Comparison of ENCODE assay signal across 11 cellular contexts in genomic region chr1:223730471-223730870, GRCh38. TPM values are rescaled to one million over a fixed set of nuclear protein-coding genes. Genes with fewer than 3 reads are reported as not detected.
DNase-seq lines count a peak whose midpoint lies in the region; ATAC-seq lines count a peak whose summit lies in the region.
"Had no signal": no experiment of that assay in that cellular context is flagged by ENCODE, and none has a peak within 500 bp of the region (broad histone marks: within the 10 kb centered on the region; RNA-seq: fewer than 3 reads in every experiment).

No MANE protein-coding gene starts in this region.

- WGBS in aorta, 2 donors: 34 to 43% methylated on average over 3 of the region's 3 CpGs

- H3K27ac Mint-ChIP-seq in stimulated activated naive CD8-positive, alpha-beta T cell treated with anti-CD3 and anti-CD28 coated beads, Interleukin-15, amount 100 ng/mL, for 72 hours: peak overlapping the region; percentile 23 to 52
- H3K27ac Mint-ChIP-seq in naive thymus-derived CD4-positive, alpha-beta T cell: peak overlapping the region in 5 of 9 donors; percentile 24 to 75 (median 61)

- no peak overlapping the region for H3K4me3 ChIP-seq in naive thymus-derived CD4-positive, alpha-beta T cell (ENCODE audit: low read length)
- H3K4me3 ChIP-seq in aorta (ENCODE audit: low read length in 2 of 2): no peak overlapping the region

- no peaks in the 10 kb centered on the region for H3K9me3 ChIP-seq in naive thymus-derived CD4-positive, alpha-beta T cell (ENCODE audit: control insufficient read depth in 2 of 3, low read length in 3 of 3)
- no peaks in the 10 kb centered on the region for H3K9me3 ChIP-seq in aorta (ENCODE audit: control insufficient read depth, low read length)
- H3K9me3 ChIP-seq: BE2C had no signal

- H3K4me1 Mint-ChIP-seq in stimulated activated naive CD8-positive, alpha-beta T cell treated with anti-CD3 and anti-CD28 coated beads, Interleukin-15, amount 100 ng/mL, for 72 hours: peaks cover 61% of the 10 kb centered on the region
- peaks cover 32 to 76% (median 47%) of the 10 kb centered on the region in 7 donors for H3K4me1 Mint-ChIP-seq in naive thymus-derived CD4-positive, alpha-beta T cell

- CTCF ChIA-PET in naive thymus-derived CD4-positive, alpha-beta T cell (lab: Charles Lee): interaction anchor here (0.6 kb wide), 1 partner anchor 33 kb away, joined by 4 read pairs; no protein-coding TSS in a partner anchor

- intact Hi-C loops in naive thymus-derived CD4-positive, alpha-beta T cell (cut with micrococcal nuclease): no loop called here
- intact Hi-C loops in aorta (cut with DNase I): no loop called here

- POLR2A ChIA-PET in naive thymus-derived CD4-positive, alpha-beta T cell (lab: Charles Lee): interaction anchor here (7.5 kb wide), 1 partner anchor 13 kb away, joined by 38 read pairs; no protein-coding TSS in a partner anchor

- no peak for DNase-seq in stimulated activated naive CD8-positive, alpha-beta T cell treated with anti-CD3 and anti-CD28 coated beads, Interleukin-15, amount 100 ng/mL, for 72 hours
- no peak for DNase-seq in stimulated activated naive CD8-positive, alpha-beta T cell treated with anti-CD3 and anti-CD28 coated beads, Interleukin-15, Interleukin-2, amounts not matched to agents 100 U/mL and 50 U/mL, for 24 hours
- DNase-seq in dedifferentiated amniotic fluid mesenchymal stem cell (ENCODE audit: extremely low spot score) (peak; percentile 72), aorta (no peak), DMS 273 treated with DMSO at 0.1 percent for 48 hours (lab: John Stamatoyannopoulos, UW) (no peak), GDM1 (lab: John Stamatoyannopoulos, UW) (no peak), NCI-H526 treated with DMSO at 0.1 percent for 48 hours (lab: John Stamatoyannopoulos, UW) (no peak)
- no peak for DNase-seq in naive thymus-derived CD4-positive, alpha-beta T cell
- DNase-seq: BE2C; NCI-H187 treated with DMSO at 0.1 percent for 48 hours; stimulated activated naive CD4-positive, alpha-beta T cell had no signal

- no peaks in the 10 kb centered on the region for H3K27me3 Mint-ChIP-seq in stimulated activated naive CD8-positive, alpha-beta T cell treated with anti-CD3 and anti-CD28 coated beads, Interleukin-15, amount 100 ng/mL, for 72 hours
- H3K27me3 Mint-ChIP-seq in naive thymus-derived CD4-positive, alpha-beta T cell: no peaks in the 10 kb centered on the region

- no peaks in the 10 kb centered on the region for H3K9me3 Mint-ChIP-seq in stimulated activated naive CD8-positive, alpha-beta T cell treated with anti-CD3 and anti-CD28 coated beads, Interleukin-15, amount 100 ng/mL, for 72 hours
- H3K9me3 Mint-ChIP-seq in naive thymus-derived CD4-positive, alpha-beta T cell: no peaks in the 10 kb centered on the region

- no peak for ATAC-seq in stimulated activated naive CD8-positive, alpha-beta T cell treated with anti-CD3 and anti-CD28 coated beads, Interleukin-15, amount 100 ng/mL, for 72 hours
- no peak for ATAC-seq in stimulated activated naive CD8-positive, alpha-beta T cell treated with anti-CD3 and anti-CD28 coated beads, Interleukin-15, Interleukin-2, amounts not matched to agents 100 U/mL and 50 U/mL, for 24 hours
- no peak for ATAC-seq in naive thymus-derived CD4-positive, alpha-beta T cell
- ATAC-seq in aorta (ENCODE audit: low FRiP score): no peak

- H3K4me3 Mint-ChIP-seq in stimulated activated naive CD8-positive, alpha-beta T cell treated with anti-CD3 and anti-CD28 coated beads, Interleukin-15, amount 100 ng/mL, for 72 hours: no peak overlapping the region
- H3K4me3 Mint-ChIP-seq in naive thymus-derived CD4-positive, alpha-beta T cell: no peak overlapping the region

- peaks cover 0 to 14% (median 0%) of the 10 kb centered on the region in 3 experiments for H3K36me3 ChIP-seq in naive thymus-derived CD4-positive, alpha-beta T cell (ENCODE audit: control insufficient read depth in 2 of 3, insufficient read depth in 3 of 3, low read length in 3 of 3)
- no peaks in the 10 kb centered on the region for H3K36me3 ChIP-seq in aorta (ENCODE audit: control insufficient read depth in 1 of 2, insufficient read depth in 2 of 2, low read length in 1 of 2)
- H3K36me3 ChIP-seq: BE2C had no signal

- H3K27me3 ChIP-seq in naive thymus-derived CD4-positive, alpha-beta T cell (ENCODE audit: control insufficient read depth in 2 of 2, insufficient read depth in 2 of 2, low read length in 2 of 2): no peaks in the 10 kb centered on the region
- no peaks in the 10 kb centered on the region for H3K27me3 ChIP-seq in aorta (ENCODE audit: control insufficient read depth in 1 of 2, insufficient read depth in 2 of 2, low read length in 1 of 2)
- H3K27me3 ChIP-seq: BE2C had no signal

- H3K4me1 ChIP-seq in naive thymus-derived CD4-positive, alpha-beta T cell (ENCODE audit: control insufficient read depth in 2 of 2, insufficient read depth in 2 of 2, low read length in 2 of 2): peaks cover 18 to 31% of the 10 kb centered on the region in 2 donors
- peaks cover 2 to 8% of the 10 kb centered on the region in 2 donors for H3K4me1 ChIP-seq in aorta (ENCODE audit: control insufficient read depth in 1 of 2, insufficient read depth in 2 of 2, low read length in 2 of 2)

- H3K27ac ChIP-seq in naive thymus-derived CD4-positive, alpha-beta T cell (ENCODE audit: low read depth, low read length): no peak overlapping the region
- peak overlapping the region; percentile 17 to 41 for H3K27ac ChIP-seq in aorta (ENCODE audit: low read depth in 1 of 2, low read length in 2 of 2)

- H3K36me3 Mint-ChIP-seq in naive thymus-derived CD4-positive, alpha-beta T cell: peaks cover 0 to 49% (median 31%) of the 10 kb centered on the region in 5 donors

RNA-seq across cellular contexts. Expression of gene CAPN2, which starts 18.1 kb away (rescaled TPM):
- 100 to 1,000 TPM in 3 of 5 experiments, 10 to 100 TPM in 2; 86.1 to 195 (median 117) TPM for total RNA-seq in naive thymus-derived CD4-positive, alpha-beta T cell
- 10 to 100 TPM; 57.6 to 96.2 TPM for polyA plus RNA-seq in naive thymus-derived CD4-positive, alpha-beta T cell
- 100 to 1,000 TPM; 208 to 213 TPM for total RNA-seq in aorta
- polyA plus RNA-seq in aorta: 100 to 1,000 TPM in 1 of 2 donors, 10 to 100 TPM in 1; 99.8 to 190 TPM
